Comparison of ENCODE assay signal across 26 cellular contexts in genomic region chr7:28700084-28700483, GRCh38.
DNase-seq lines count a peak whose midpoint lies in the region; ATAC-seq, FAIRE-seq and TF ChIP-seq lines count a peak whose summit lies in the region.
"Had no signal": no experiment of that assay in that cellular context is flagged by ENCODE, and none has a peak within 500 bp of the region (broad histone marks: within the 10 kb centered on the region; RNA-seq: fewer than 3 reads in every experiment).

No MANE protein-coding gene starts in this region.

- intact Hi-C loops in dorsolateral prefrontal cortex (cut with DNase I) = loop anchor here in 1 of 2 donors (5.0 kb wide), 1 partner anchor 47 kb away; no protein-coding TSS in a partner anchor
- intact Hi-C loops in gastrocnemius medialis (cut with DNase I; ENCODE audit: low total_unique reads) = no loop called here

- no peaks in the 10 kb centered on the region for H3K9me3 Mint-ChIP-seq in T-helper 2 cell treated with Interferon-gamma antibody and Interleukin-4, amounts not matched to agents 5 μg/mL and 100 μg/mL, for 36 hours
- H3K9me3 Mint-ChIP-seq: activated naive CD8-positive, alpha-beta T cell treated with anti-CD3 and anti-CD28 coated beads, Interleukin-2, amount 50 U/mL, for 24 hours; activated T-helper 2 cell treated with anti-CD3 and anti-CD28 coated beads, Interferon-gamma antibody, Interleukin-2, Interleukin-4, amounts not matched to agents 10 μg/mL and 5 μg/mL and 100 μg/mL, durations not matched to agents 14 hours and 24 hours and 36 hours had no signal

- in situ Hi-C loops in gastrocnemius medialis (cut with MboI; ENCODE audit: low sequenced_read_pairs in 4 of 4) = no loop called here

- H3K27me3 ChIP-seq in DOHH2 (ENCODE audit: control insufficient read depth, low read length) = no peaks in the 10 kb centered on the region
- no peaks in the 10 kb centered on the region for H3K27me3 ChIP-seq in dorsolateral prefrontal cortex
- H3K27me3 ChIP-seq in gastrocnemius medialis = no peaks in the 10 kb centered on the region
- H3K27me3 ChIP-seq: tibial nerve had no signal

- FAIRE-seq in D721Med (lab: Jason Lieb, UNC) = no peak
- FAIRE-seq: bronchial epithelial cell, HTR-8/SVneo had no signal

- H3K79me2 ChIP-seq in DOHH2 (ENCODE audit: control insufficient read depth, low read length) = no peaks in the 10 kb centered on the region

- H3K4me1 Mint-ChIP-seq in T-helper 2 cell treated with Interferon-gamma antibody and Interleukin-4, amounts not matched to agents 5 μg/mL and 100 μg/mL, for 36 hours (ENCODE audit: low read depth) = no peaks in the 10 kb centered on the region
- H3K4me1 Mint-ChIP-seq: CD4-positive, alpha-beta memory T cell; naive thymus-derived CD4-positive, alpha-beta T cell had no signal

- TF ChIP-seq POLR2A in gastrocnemius medialis (IDR thresholded peaks at IDR 0.05) = no peak

- H3K36me3 Mint-ChIP-seq in T-helper 2 cell treated with Interferon-gamma antibody and Interleukin-4, amounts not matched to agents 5 μg/mL and 100 μg/mL, for 36 hours (ENCODE audit: low read depth) = no peaks in the 10 kb centered on the region
- H3K36me3 Mint-ChIP-seq: CD4-positive, alpha-beta memory T cell; naive thymus-derived CD4-positive, alpha-beta T cell had no signal

- H3K4me3 Mint-ChIP-seq in T-helper 2 cell treated with Interferon-gamma antibody and Interleukin-4, amounts not matched to agents 5 μg/mL and 100 μg/mL, for 36 hours = no peak overlapping the region
- H3K4me3 Mint-ChIP-seq: activated naive CD8-positive, alpha-beta T cell treated with anti-CD3 and anti-CD28 coated beads, Interleukin-2, amount 50 U/mL, for 24 hours; CD4-positive, alpha-beta memory T cell; naive thymus-derived CD4-positive, alpha-beta T cell had no signal

- H3F3A ChIP-seq in DOHH2 (ENCODE audit: control insufficient read depth, insufficient read depth) = no peaks in the 10 kb centered on the region

- TF ChIP-seq CTCF in DOHH2 (IDR thresholded peaks at IDR 0.05; ENCODE audit: low read depth, low read length, poor library complexity, severe bottlenecking) (no peak), dorsolateral prefrontal cortex (IDR thresholded peaks at IDR 0.05 in 54 of 56, conservative IDR thresholded peaks at IDR 0.05 in 2 of 56; ENCODE audit: low read depth in 1 of 56, partially characterized antibody in 56 of 56) (no peak), gastrocnemius medialis (IDR thresholded peaks at IDR 0.05 in 4 of 5, conservative IDR thresholded peaks at IDR 0.05 in 1 of 5) (no peak), D721Med (IDR thresholded peaks at IDR 0.05; ENCODE audit: insufficient read depth, missing control alignments) (no peak)

- H3K4me1 ChIP-seq in DOHH2 (ENCODE audit: control insufficient read depth, low read length) (peaks cover 54% of the 10 kb centered on the region), gastrocnemius medialis (peaks cover 44 to 59% of the 10 kb centered on the region in 2 donors)

- H3K9me2 ChIP-seq in DOHH2 (replicated peaks; ENCODE audit: control insufficient read depth, low read length) = no peaks in the 10 kb centered on the region

- peaks cover 14% of the 10 kb centered on the region; the same call in 1 of the 2 replicates for H4K20me1 ChIP-seq in DOHH2 (ENCODE audit: control insufficient read depth, insufficient read depth, low read depth, low read length)

- DNase-seq in NCI-H2171 (lab: John Stamatoyannopoulos, UW) (peak; percentile 18), dorsolateral prefrontal cortex (no peak), gastrocnemius medialis (no peak), D721Med (ENCODE audit: insufficient read length, low spot score) (no peak)
- DNase-seq in activated CD4-positive, CD25-positive, alpha-beta regulatory T cell (lab: John Stamatoyannopoulos, UW) = no peak
- DNase-seq in T-helper 2 cell treated with Interferon-gamma antibody and Interleukin-4, amounts not matched to agents 5 μg/mL and 100 μg/mL, for 36 hours (ENCODE audit: low spot score) = no peak
- DNase-seq: activated CD4-positive, alpha-beta T cell treated with anti-CD3 and anti-CD28 coated beads for 48 hours; activated naive CD8-positive, alpha-beta T cell treated with anti-CD3 and anti-CD28 coated beads, Interleukin-2, amount 50 U/mL, for 24 hours; CD4-positive, alpha-beta memory T cell; dermis blood vessel endothelial cell; GOT3; naive thymus-derived CD4-positive, alpha-beta T cell; NCI-H2029; NCI-H774; OCI-M1; posterior cingulate gyrus; SHP77; stimulated activated CD4-positive, alpha-beta T cell treated with anti-CD3 and anti-CD28 coated beads, Interleukin-1b, Interleukin-23, amount 100 ng/mL, for 48 hours; stimulated activated naive CD4-positive, alpha-beta T cell; T-helper 1 cell had no signal

- H3K27ac ChIP-seq in DOHH2 (ENCODE audit: low read depth, low read length) (no peak overlapping the region), dorsolateral prefrontal cortex (peak overlapping the region in 33 of 59 donors; percentile 1 to 75 (median 38)), gastrocnemius medialis (peak overlapping the region in 3 of 4 donors; percentile 28 to 54 (median 28))

- H3K9me3 ChIP-seq in DOHH2 (ENCODE audit: control insufficient read depth, insufficient read depth, low read length) = no peaks in the 10 kb centered on the region
- H3K9me3 ChIP-seq in gastrocnemius medialis = no peaks in the 10 kb centered on the region
- H3K9me3 ChIP-seq: tibial nerve had no signal

- no peaks in the 10 kb centered on the region for H3K27me3 Mint-ChIP-seq in T-helper 2 cell treated with Interferon-gamma antibody and Interleukin-4, amounts not matched to agents 5 μg/mL and 100 μg/mL, for 36 hours (ENCODE audit: low read depth)
- H3K27me3 Mint-ChIP-seq: activated naive CD8-positive, alpha-beta T cell treated with anti-CD3 and anti-CD28 coated beads, Interleukin-2, amount 50 U/mL, for 24 hours had no signal

- no peak overlapping the region for H3K27ac Mint-ChIP-seq in T-helper 2 cell treated with Interferon-gamma antibody and Interleukin-4, amounts not matched to agents 5 μg/mL and 100 μg/mL, for 36 hours
- H3K27ac Mint-ChIP-seq: activated naive CD8-positive, alpha-beta T cell treated with anti-CD3 and anti-CD28 coated beads, Interleukin-2, amount 50 U/mL, for 24 hours; activated T-helper 2 cell treated with anti-CD3 and anti-CD28 coated beads, Interferon-gamma antibody, Interleukin-2, Interleukin-4, amounts not matched to agents 10 μg/mL and 5 μg/mL and 100 μg/mL, durations not matched to agents 14 hours and 24 hours and 36 hours; CD4-positive, alpha-beta memory T cell; naive thymus-derived CD4-positive, alpha-beta T cell had no signal

- H3K4me3 ChIP-seq in DOHH2 (ENCODE audit: low read length) (no peak overlapping the region), dorsolateral prefrontal cortex (no peak overlapping the region), gastrocnemius medialis (peak overlapping the region in 1 of 4 donors; percentile 8)
- H3K4me3 ChIP-seq: lung, tibial nerve had no signal

- ATAC-seq in gastrocnemius medialis = no peak
- ATAC-seq: activated naive CD8-positive, alpha-beta T cell treated with anti-CD3 and anti-CD28 coated beads, Interleukin-2, amount 50 U/mL, for 24 hours; naive thymus-derived CD4-positive, alpha-beta T cell had no signal

- peak overlapping the region; percentile 30 for H3K4me2 ChIP-seq in DOHH2 (ENCODE audit: low read length)

- H3K36me3 ChIP-seq in DOHH2 (ENCODE audit: control insufficient read depth, low read length) = no peaks in the 10 kb centered on the region
- H3K36me3 ChIP-seq in gastrocnemius medialis = no peaks in the 10 kb centered on the region
- H3K36me3 ChIP-seq: tibial nerve had no signal
